Comparison of ENCODE assay signal across 15 cellular contexts in the genomic region with DNA sequence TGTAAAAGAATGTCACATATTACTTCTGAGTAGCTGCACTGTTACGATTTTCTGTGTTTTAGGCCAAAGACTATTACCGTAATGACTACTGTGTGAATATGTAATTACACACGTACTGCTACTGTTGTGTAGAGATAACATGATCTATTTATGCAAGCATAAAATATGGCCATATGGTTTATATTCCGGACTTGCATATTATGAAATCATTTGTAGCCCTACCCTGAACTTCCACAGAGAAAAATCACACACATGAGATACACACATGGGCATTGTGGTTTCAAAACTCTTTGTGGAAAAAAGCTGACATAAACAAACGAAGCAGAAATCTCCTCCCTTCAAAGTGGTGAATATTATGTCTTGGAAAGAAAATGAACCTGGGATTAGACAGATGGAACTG.
A peak's percentile ranks its signal among the peaks of the same experiment; 100 is the strongest.
DNase-seq lines count a peak whose midpoint lies in the region; ATAC-seq and TF ChIP-seq lines count a peak whose summit lies in the region.
"Had no signal": no experiment of that assay in that cellular context is flagged by ENCODE, and none has a peak within 500 bp of the region (broad histone marks: within the 10 kb centered on the region; RNA-seq: fewer than 3 reads in every experiment).

No MANE protein-coding gene starts in this region.

- DNase-seq in AG10803 (ENCODE audit: low read depth) (peak; percentile 77), NCI-H1694 treated with DMSO at 0.1 percent for 48 hours (lab: John Stamatoyannopoulos, UW) (peak; percentile 95), cerebellum (ENCODE audit: low spot score) (peak; percentile 47), fibroblast of villous mesenchyme (ENCODE audit: low read depth) (peak; percentile 88), mesenteric fat pad (ENCODE audit: low spot score) (no peak), NCI-H1436 (lab: John Stamatoyannopoulos, UW) (no peak), erythroblast (lab: John Stamatoyannopoulos, UW) (no peak)
- DNase-seq: COR-L47, EL, H9, NCI-H2029, Peyer's patch had no signal

- ATAC-seq in HG02970 (IDR thresholded peaks at IDR 0.05; ENCODE audit: low FRiP score, unreplicated experiment) = no peak
- ATAC-seq: K562, Right ventricle myocardium inferior had no signal

- TF ChIP-seq CTCF in AG10803 (conservative IDR thresholded peaks at IDR 0.05; ENCODE audit: low read length) (no peak), fibroblast of villous mesenchyme (IDR thresholded peaks at IDR 0.05; ENCODE audit: insufficient read depth, low read depth, low read length) (no peak)

- TF ChIP-seq POLR2A in erythroblast (IDR thresholded peaks at IDR 0.05; ENCODE audit: low read length) = no peak

- no peak overlapping the region for H3K4me3 ChIP-seq in AG10803 (ENCODE audit: low read length)
- H3K4me3 ChIP-seq in fibroblast of villous mesenchyme (ENCODE audit: low read depth, low read length) = no peak overlapping the region
- H3K4me3 ChIP-seq: K562, Peyer's patch had no signal

Comparison
In these comparisons a context has a peak if more than half of its experiments do, and no peak if none do; other contexts are left out.
1. DNase-seq: peak in AG10803 (single experiment), NCI-H1694 treated with DMSO at 0.1 percent for 48 hours (single experiment), cerebellum (single experiment) and fibroblast of villous mesenchyme (single experiment); none in mesenteric fat pad (single experiment), NCI-H1436 (single experiment) and erythroblast (0 of 2).